ENCODE assay signal across 15 cellular contexts in genomic region chr21:25234857-25235801, GRCh38.
A peak's percentile ranks its signal among the peaks of the same experiment; 100 is the strongest.
DNase-seq lines count a peak whose midpoint lies in the region; ATAC-seq and TF ChIP-seq lines count a peak whose summit lies in the region.
"Had no signal": no experiment of that assay in that cellular context is flagged by ENCODE, and none has a peak within 500 bp of the region (broad histone marks: within the 10 kb centered on the region; RNA-seq: fewer than 3 reads in every experiment).

No MANE protein-coding gene starts in this region.

- no peaks in the 10 kb centered on the region for H3K36me3 ChIP-seq in upper lobe of right lung
- H3K36me3 ChIP-seq: HAP-1 had no signal

- no peak overlapping the region for H3K27ac Mint-ChIP-seq in activated naive CD8-positive, alpha-beta T cell treated with anti-CD3 and anti-CD28 coated beads, Interleukin-2, amount 10 ng/mL, durations not matched to agents 7 days and 5 days
- no peak overlapping the region for H3K27ac Mint-ChIP-seq in activated naive CD8-positive, alpha-beta T cell treated with anti-CD3 and anti-CD28 coated beads, Interleukin-2, amount 50 U/mL, for 24 hours

- H3K27me3 ChIP-seq in upper lobe of right lung: no peaks in the 10 kb centered on the region

- peaks cover 2% of the 10 kb centered on the region for H3K27me3 Mint-ChIP-seq in activated naive CD8-positive, alpha-beta T cell treated with anti-CD3 and anti-CD28 coated beads, Interleukin-2, amount 10 ng/mL, durations not matched to agents 7 days and 5 days
- no peaks in the 10 kb centered on the region for H3K27me3 Mint-ChIP-seq in activated naive CD8-positive, alpha-beta T cell treated with anti-CD3 and anti-CD28 coated beads, Interleukin-2, amount 50 U/mL, for 24 hours

- POLR2A ChIA-PET in activated naive CD8-positive, alpha-beta T cell treated with anti-CD3 and anti-CD28 coated beads, Interleukin-2, amount 10 ng/mL, durations not matched to agents 7 days and 5 days (lab: Charles Lee): no interaction called here

- H3K4me3 ChIP-seq in upper lobe of right lung: no peak overlapping the region
- H3K4me3 ChIP-seq: HAP-1 had no signal

- ATAC-seq in activated naive CD8-positive, alpha-beta T cell treated with anti-CD3 and anti-CD28 coated beads, Interleukin-2, amount 10 ng/mL, durations not matched to agents 7 days and 5 days (ENCODE audit: low read depth): peak; percentile 45
- no peak for ATAC-seq in activated naive CD8-positive, alpha-beta T cell treated with anti-CD3 and anti-CD28 coated beads, Interleukin-2, amount 50 U/mL, for 24 hours
- ATAC-seq in HG02571 (IDR thresholded peaks at IDR 0.05; ENCODE audit: unreplicated experiment) (peak; percentile 84), HG03457 (IDR thresholded peaks at IDR 0.05; ENCODE audit: unreplicated experiment) (peak; percentile 97), HG02981 (IDR thresholded peaks at IDR 0.05; ENCODE audit: unreplicated experiment) (no peak), upper lobe of right lung (no peak)

- peaks cover 11% of the 10 kb centered on the region for H3K9me3 ChIP-seq in upper lobe of right lung
- H3K9me3 ChIP-seq: HAP-1 had no signal

- H3K4me1 Mint-ChIP-seq in activated naive CD8-positive, alpha-beta T cell treated with anti-CD3 and anti-CD28 coated beads, Interleukin-2, amount 10 ng/mL, durations not matched to agents 7 days and 5 days: no peaks in the 10 kb centered on the region
- H3K4me1 Mint-ChIP-seq in activated naive CD8-positive, alpha-beta T cell treated with anti-CD3 and anti-CD28 coated beads, Interleukin-2, amount 50 U/mL, for 24 hours: no peaks in the 10 kb centered on the region

- no peak for TF ChIP-seq CTCF in upper lobe of right lung (IDR thresholded peaks at IDR 0.05)

- no peaks in the 10 kb centered on the region for H3K4me1 ChIP-seq in upper lobe of right lung
- H3K4me1 ChIP-seq: HAP-1 had no signal

- no peaks in the 10 kb centered on the region for H3K36me3 Mint-ChIP-seq in activated naive CD8-positive, alpha-beta T cell treated with anti-CD3 and anti-CD28 coated beads, Interleukin-2, amount 10 ng/mL, durations not matched to agents 7 days and 5 days
- H3K36me3 Mint-ChIP-seq in activated naive CD8-positive, alpha-beta T cell treated with anti-CD3 and anti-CD28 coated beads, Interleukin-2, amount 50 U/mL, for 24 hours (ENCODE audit: low read depth): no peaks in the 10 kb centered on the region

- no peak overlapping the region for H3K4me3 Mint-ChIP-seq in activated naive CD8-positive, alpha-beta T cell treated with anti-CD3 and anti-CD28 coated beads, Interleukin-2, amount 10 ng/mL, durations not matched to agents 7 days and 5 days
- no peak overlapping the region for H3K4me3 Mint-ChIP-seq in activated naive CD8-positive, alpha-beta T cell treated with anti-CD3 and anti-CD28 coated beads, Interleukin-2, amount 50 U/mL, for 24 hours

- H3K27ac ChIP-seq in upper lobe of right lung: no peak overlapping the region
- H3K27ac ChIP-seq: KMS-11 had no signal

- DNase-seq in activated naive CD8-positive, alpha-beta T cell treated with anti-CD3 and anti-CD28 coated beads, Interleukin-2, amount 10 ng/mL, durations not matched to agents 7 days and 5 days: no peak
- no peak for DNase-seq in activated naive CD8-positive, alpha-beta T cell treated with anti-CD3 and anti-CD28 coated beads, Interleukin-2, amount 50 U/mL, for 24 hours
- no peak for DNase-seq in upper lobe of right lung
- no peak for DNase-seq in NCI-H510A treated with DMSO at 0.1 percent for 48 hours (lab: John Stamatoyannopoulos, UW)
- DNase-seq in NCI-H82 treated with DMSO at 0.1 percent for 48 hours (lab: John Stamatoyannopoulos, UW; ENCODE audit: unreplicated experiment): no peak
- DNase-seq: activated CD4-positive, alpha-beta T cell treated with anti-CD3 and anti-CD28 coated beads for 4 hours; activated gamma-delta T cell treated with Interleukin-2 at 50 U/mL for 16 hours; kidney; NCI-H446 treated with DMSO at 0.1 percent for 48 hours; SIG-M5 had no signal

- no peaks in the 10 kb centered on the region for H3K9me3 Mint-ChIP-seq in activated naive CD8-positive, alpha-beta T cell treated with anti-CD3 and anti-CD28 coated beads, Interleukin-2, amount 10 ng/mL, durations not matched to agents 7 days and 5 days
- peaks cover 20% of the 10 kb centered on the region for H3K9me3 Mint-ChIP-seq in activated naive CD8-positive, alpha-beta T cell treated with anti-CD3 and anti-CD28 coated beads, Interleukin-2, amount 50 U/mL, for 24 hours

- intact Hi-C loops in upper lobe of right lung (cut with DNase I): no loop called here

Comparison
In these comparisons a context has a peak if more than half of its experiments do, and no peak if none do; other contexts are left out.
1. ATAC-seq: peak in activated naive CD8-positive, alpha-beta T cell treated with anti-CD3 and anti-CD28 coated beads, Interleukin-2, amount 10 ng/mL, durations not matched to agents 7 days and 5 days (single experiment), HG02571 (single experiment) and HG03457 (single experiment); none in activated naive CD8-positive, alpha-beta T cell treated with anti-CD3 and anti-CD28 coated beads, Interleukin-2, amount 50 U/mL, for 24 hours (single experiment), HG02981 (single experiment) and upper lobe of right lung (single experiment).